In the genomic region with DNA sequence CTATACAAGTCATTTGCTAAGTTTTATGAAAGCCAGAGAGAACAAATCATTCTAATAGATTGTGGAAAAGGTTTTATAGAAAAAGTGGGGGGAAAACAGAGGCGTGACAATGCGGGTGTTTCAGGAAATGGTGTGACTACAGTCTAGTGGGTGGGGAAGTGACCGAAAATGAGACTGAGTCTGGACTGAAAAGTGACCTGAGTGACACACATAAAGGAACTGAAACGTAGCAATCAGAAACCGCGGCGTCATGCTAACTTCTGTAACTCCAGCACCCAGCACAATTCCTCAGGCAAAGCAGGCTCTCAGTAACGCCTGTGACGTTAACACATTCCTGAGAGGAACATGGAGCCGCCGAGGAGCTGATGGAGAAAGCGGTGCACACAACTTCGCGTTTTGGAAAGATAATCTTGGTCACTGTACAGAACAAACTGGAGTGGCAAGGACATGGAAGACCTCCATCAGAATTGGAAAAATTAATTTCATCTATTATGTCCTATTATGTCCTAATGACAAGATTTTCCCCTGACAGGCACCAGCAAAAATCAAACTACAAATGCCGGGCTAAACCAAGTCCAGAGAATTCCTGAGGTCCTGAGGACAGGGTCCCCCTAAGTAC, we compare ENCODE assay signal across 9 cellular contexts.
DNase-seq lines count a peak whose midpoint lies in the region; ATAC-seq lines count a peak whose summit lies in the region.
"Had no signal": no experiment of that assay in that cellular context is flagged by ENCODE, and none has a peak within 500 bp of the region (broad histone marks: within the 10 kb centered on the region; RNA-seq: fewer than 3 reads in every experiment).

No MANE protein-coding gene starts in this region.

- DNase-seq in activated CD4-positive, CD25-positive, alpha-beta regulatory T cell treated with anti-CD3 and anti-CD28 coated beads, Interleukin-2, amount 50 U/mL, for 72 hours: no peak
- peak; percentile 63 to 75 for DNase-seq in activated CD4-positive, alpha-beta T cell treated with anti-CD3 and anti-CD28 coated beads, Interleukin-2, amount 50 U/mL, for 48 hours
- peak; percentile 45 for DNase-seq in left kidney (ENCODE audit: low read depth, low spot score)
- no peak for DNase-seq in NCI-H2227 (lab: John Stamatoyannopoulos, UW; ENCODE audit: unreplicated experiment)
- DNase-seq in NCI-H226: no peak
- no peak for DNase-seq in NCI-H128 (lab: John Stamatoyannopoulos, UW; ENCODE audit: unreplicated experiment)

- ATAC-seq in activated CD4-positive, CD25-positive, alpha-beta regulatory T cell treated with anti-CD3 and anti-CD28 coated beads, Interleukin-2, amount 50 U/mL, for 24 hours: peak; percentile 81
- ATAC-seq in HG03045 (IDR thresholded peaks at IDR 0.05; ENCODE audit: unreplicated experiment): peak; percentile 87
- ATAC-seq: A549 had no signal

Comparison
In these comparisons a context has a peak if more than half of its experiments do, and no peak if none do; other contexts are left out.
1. DNase-seq: peak in activated CD4-positive, alpha-beta T cell treated with anti-CD3 and anti-CD28 coated beads, Interleukin-2, amount 50 U/mL, for 48 hours (2 of 2) and left kidney (single experiment); none in activated CD4-positive, CD25-positive, alpha-beta regulatory T cell treated with anti-CD3 and anti-CD28 coated beads, Interleukin-2, amount 50 U/mL, for 72 hours (single experiment), NCI-H2227 (single experiment), NCI-H226 (single experiment) and NCI-H128 (single experiment).